ENCODE assay signal across 2 cellular contexts in the genomic region with DNA sequence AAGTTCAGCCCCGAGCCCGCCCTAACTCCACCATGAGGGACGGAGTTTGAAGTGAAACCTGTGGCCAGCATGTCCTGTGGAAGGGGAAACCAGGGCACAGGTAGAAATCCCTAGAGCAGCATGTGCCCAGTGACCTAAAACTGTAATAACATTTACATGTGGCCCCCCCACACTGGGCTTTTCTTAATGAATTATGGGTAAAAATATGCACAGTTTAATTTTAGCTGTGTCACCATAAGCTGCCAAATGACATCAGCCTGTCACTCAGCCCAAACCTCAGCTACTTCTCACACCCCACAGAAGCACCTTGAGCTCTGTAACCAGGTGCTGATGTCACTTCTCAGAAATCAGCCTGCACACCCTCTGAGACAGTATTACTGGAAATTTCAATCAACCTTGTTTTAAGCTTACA.
TF ChIP-seq lines count a peak whose summit lies in the region.

No MANE protein-coding gene starts in this region.

TF ChIP-seq in HEK293T, 16 proteins besides CTCF, POLR2A, EP300 and RAD21 (continued from another document):
- TF ChIP-seq, protein P1, sequence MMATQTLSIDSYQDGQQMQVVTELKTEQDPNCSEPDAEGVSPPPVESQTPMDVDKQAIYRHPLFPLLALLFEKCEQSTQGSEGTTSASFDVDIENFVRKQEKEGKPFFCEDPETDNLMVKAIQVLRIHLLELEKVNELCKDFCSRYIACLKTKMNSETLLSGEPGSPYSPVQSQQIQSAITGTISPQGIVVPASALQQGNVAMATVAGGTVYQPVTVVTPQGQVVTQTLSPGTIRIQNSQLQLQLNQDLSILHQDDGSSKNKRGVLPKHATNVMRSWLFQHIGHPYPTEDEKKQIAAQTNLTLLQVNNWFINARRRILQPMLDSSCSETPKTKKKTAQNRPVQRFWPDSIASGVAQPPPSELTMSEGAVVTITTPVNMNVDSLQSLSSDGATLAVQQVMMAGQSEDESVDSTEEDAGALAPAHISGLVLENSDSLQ (IDR thresholded peaks at IDR 0.05): peak; percentile 60
TF ChIP-seq in HEK293T: peak in this region for 1.

TF ChIP-seq in H1, 55 proteins besides CTCF, POLR2A, EP300 and RAD21 (continued from another document):
- TF ChIP-seq MAFK (IDR thresholded peaks at IDR 0.05; ENCODE audit: low read depth, low read length): no peak
- no peak for TF ChIP-seq BCL11A (IDR thresholded peaks at IDR 0.05; ENCODE audit: low read depth in 2 of 2, low read length in 2 of 2)
- no peak for TF ChIP-seq PHF8 (conservative IDR thresholded peaks at IDR 0.05; ENCODE audit: low read depth, low read length)
- no peak for TF ChIP-seq POU5F1 (IDR thresholded peaks at IDR 0.05; ENCODE audit: low read depth, low read length)
- TF ChIP-seq JUN (IDR thresholded peaks at IDR 0.05; ENCODE audit: low read depth, low read length): no peak
- TF ChIP-seq EGR1 (IDR thresholded peaks at IDR 0.05; ENCODE audit: borderline replicate concordance, low read depth, low read length): no peak
- TF ChIP-seq SUZ12 (IDR thresholded peaks at IDR 0.05; ENCODE audit: low read length): no peak
- TF ChIP-seq SRF (IDR thresholded peaks at IDR 0.05; ENCODE audit: low read depth, low read length): no peak
- TF ChIP-seq TCF12 (IDR thresholded peaks at IDR 0.05; ENCODE audit: low read depth, low read length): no peak
- no peak for TF ChIP-seq YY1 (IDR thresholded peaks at IDR 0.05; ENCODE audit: low read depth, low read length)
- TF ChIP-seq KDM1A (IDR thresholded peaks at IDR 0.05; ENCODE audit: borderline replicate concordance, low read length): no peak
- no peak for TF ChIP-seq SIX5 (IDR thresholded peaks at IDR 0.05; ENCODE audit: low read depth, low read length)
- TF ChIP-seq SP2 (IDR thresholded peaks at IDR 0.05; ENCODE audit: low read length): no peak
- no peak for TF ChIP-seq ZNF274 (IDR thresholded peaks at IDR 0.05; ENCODE audit: borderline replicate concordance, extremely low read depth, low read length)
